In the genomic region with DNA sequence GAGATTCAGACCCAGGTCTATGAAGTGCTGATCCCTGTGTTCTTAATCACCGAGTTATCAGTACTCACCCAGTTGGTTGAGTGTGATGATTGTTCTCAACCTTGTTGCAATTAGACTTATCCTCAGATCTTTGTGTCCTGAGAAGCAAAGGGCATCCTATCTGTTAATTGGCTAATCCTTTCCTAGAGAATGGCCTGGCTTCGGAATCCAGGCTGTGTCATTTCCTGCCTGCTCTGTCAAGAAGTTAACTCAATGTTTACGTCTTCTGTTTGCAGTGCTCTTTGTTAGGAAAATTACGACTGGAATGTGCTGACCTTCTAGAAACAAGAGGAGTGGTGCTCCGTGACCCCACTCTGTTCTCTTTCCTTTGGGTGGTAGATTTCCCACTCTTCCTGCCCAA, we compare ENCODE assay signal across 1 cellular context.
TF ChIP-seq lines count a peak whose summit lies in the region.

No MANE protein-coding gene starts in this region.

TF ChIP-seq in GM23338, 12 proteins besides CTCF, POLR2A, EP300 and RAD21 (continued from another document):
- TF ChIP-seq ZNF114 (CRISPR knock-in tag; IDR thresholded peaks at IDR 0.05) (no peak), EZH2phosphoT487 (IDR thresholded peaks at IDR 0.05; ENCODE audit: unreplicated experiment) (no peak), NANOG (IDR thresholded peaks at IDR 0.05; ENCODE audit: borderline replicate concordance) (no peak), REST (IDR thresholded peaks at IDR 0.05; ENCODE audit: unreplicated experiment) (no peak), ZNF331 (CRISPR knock-in tag; IDR thresholded peaks at IDR 0.05; ENCODE audit: low read depth) (no peak), JUNB (IDR thresholded peaks at IDR 0.05; ENCODE audit: unreplicated experiment) (no peak), EZH2 (IDR thresholded peaks at IDR 0.05; ENCODE audit: low read depth, unreplicated experiment) (no peak), ETS1 (IDR thresholded peaks at IDR 0.05) (no peak)
- TF ChIP-seq, protein P1, sequence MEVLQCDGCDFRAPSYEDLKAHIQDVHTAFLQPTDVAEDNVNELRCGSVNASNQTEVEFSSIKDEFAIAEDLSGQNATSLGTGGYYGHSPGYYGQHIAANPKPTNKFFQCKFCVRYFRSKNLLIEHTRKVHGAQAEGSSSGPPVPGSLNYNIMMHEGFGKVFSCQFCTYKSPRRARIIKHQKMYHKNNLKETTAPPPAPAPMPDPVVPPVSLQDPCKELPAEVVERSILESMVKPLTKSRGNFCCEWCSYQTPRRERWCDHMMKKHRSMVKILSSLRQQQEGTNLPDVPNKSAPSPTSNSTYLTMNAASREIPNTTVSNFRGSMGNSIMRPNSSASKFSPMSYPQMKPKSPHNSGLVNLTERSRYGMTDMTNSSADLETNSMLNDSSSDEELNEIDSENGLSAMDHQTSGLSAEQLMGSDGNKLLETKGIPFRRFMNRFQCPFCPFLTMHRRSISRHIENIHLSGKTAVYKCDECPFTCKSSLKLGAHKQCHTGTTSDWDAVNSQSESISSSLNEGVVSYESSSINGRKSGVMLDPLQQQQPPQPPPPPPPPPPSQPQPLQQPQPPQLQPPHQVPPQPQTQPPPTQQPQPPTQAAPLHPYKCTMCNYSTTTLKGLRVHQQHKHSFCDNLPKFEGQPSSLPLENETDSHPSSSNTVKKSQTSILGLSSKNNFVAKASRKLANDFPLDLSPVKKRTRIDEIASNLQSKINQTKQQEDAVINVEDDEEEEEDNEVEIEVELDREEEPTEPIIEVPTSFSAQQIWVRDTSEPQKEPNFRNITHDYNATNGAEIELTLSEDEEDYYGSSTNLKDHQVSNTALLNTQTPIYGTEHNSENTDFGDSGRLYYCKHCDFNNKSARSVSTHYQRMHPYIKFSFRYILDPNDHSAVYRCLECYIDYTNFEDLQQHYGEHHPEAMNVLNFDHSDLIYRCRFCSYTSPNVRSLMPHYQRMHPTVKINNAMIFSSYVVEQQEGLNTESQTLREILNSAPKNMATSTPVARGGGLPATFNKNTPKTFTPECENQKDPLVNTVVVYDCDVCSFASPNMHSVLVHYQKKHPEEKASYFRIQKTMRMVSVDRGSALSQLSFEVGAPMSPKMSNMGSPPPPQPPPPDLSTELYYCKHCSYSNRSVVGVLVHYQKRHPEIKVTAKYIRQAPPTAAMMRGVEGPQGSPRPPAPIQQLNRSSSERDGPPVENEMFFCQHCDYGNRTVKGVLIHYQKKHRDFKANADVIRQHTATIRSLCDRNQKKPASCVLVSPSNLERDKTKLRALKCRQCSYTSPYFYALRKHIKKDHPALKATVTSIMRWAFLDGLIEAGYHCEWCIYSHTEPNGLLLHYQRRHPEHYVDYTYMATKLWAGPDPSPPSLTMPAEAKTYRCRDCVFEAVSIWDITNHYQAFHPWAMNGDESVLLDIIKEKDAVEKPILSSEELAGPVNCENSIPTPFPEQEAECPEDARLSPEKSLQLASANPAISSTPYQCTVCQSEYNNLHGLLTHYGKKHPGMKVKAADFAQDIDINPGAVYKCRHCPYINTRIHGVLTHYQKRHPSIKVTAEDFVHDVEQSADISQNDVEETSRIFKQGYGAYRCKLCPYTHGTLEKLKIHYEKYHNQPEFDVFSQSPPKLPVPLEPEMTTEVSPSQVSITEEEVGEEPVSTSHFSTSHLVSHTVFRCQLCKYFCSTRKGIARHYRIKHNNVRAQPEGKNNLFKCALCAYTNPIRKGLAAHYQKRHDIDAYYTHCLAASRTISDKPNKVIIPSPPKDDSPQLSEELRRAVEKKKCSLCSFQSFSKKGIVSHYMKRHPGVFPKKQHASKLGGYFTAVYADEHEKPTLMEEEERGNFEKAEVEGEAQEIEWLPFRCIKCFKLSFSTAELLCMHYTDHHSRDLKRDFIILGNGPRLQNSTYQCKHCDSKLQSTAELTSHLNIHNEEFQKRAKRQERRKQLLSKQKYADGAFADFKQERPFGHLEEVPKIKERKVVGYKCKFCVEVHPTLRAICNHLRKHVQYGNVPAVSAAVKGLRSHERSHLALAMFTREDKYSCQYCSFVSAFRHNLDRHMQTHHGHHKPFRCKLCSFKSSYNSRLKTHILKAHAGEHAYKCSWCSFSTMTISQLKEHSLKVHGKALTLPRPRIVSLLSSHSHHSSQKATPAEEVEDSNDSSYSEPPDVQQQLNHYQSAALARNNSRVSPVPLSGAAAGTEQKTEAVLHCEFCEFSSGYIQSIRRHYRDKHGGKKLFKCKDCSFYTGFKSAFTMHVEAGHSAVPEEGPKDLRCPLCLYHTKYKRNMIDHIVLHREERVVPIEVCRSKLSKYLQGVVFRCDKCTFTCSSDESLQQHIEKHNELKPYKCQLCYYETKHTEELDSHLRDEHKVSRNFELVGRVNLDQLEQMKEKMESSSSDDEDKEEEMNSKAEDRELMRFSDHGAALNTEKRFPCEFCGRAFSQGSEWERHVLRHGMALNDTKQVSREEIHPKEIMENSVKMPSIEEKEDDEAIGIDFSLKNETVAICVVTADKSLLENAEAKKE (CRISPR knock-in tag; IDR thresholded peaks at IDR 0.05): no peak
